Comparison of ENCODE assay signal across 8 cellular contexts in the genomic region with DNA sequence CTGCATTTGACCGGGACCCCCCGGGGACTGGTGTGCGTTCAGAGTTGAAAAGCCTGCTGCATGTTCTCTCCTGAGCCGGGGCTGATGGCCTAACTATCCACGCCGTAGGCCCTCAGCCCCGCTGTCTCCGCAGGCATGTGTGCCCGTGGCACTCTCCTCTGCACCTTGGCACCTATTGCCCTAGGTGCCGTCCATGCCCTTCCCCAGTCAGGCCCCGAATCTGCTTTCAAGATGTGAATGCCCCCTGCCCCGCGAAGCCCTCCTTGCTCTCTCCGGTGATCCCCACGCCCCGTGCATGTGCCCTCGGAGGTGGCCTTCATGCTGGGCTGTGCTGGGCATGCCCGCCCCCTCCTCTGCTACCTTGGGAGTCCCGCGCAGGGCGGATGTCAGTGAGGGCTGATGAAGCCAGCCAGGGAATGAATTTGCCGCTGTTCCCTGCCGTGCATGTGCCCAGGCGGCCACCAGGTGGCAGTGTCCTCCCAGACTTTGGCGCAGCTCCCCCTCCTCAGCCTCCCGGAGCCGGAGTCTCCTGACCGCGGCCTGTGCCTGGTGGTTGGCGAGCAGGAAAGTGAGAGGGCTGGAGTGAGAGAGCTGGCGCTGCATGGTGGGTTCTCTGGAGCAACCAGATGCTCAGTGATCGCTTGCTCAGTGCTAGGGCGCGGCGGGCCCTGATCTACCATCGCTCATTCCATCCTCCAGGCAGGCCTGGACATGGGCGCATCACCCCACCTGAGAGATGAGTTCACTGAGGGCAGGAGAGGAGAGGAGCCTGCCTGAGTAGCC.
DNase-seq lines count a peak whose midpoint lies in the region; ATAC-seq and TF ChIP-seq lines count a peak whose summit lies in the region.

No MANE protein-coding gene starts in this region.

- H3K27ac Mint-ChIP-seq in activated CD8-positive, alpha-beta T cell treated with anti-CD3 and anti-CD28 coated beads, Interleukin-2, amount 10 ng/mL, durations not matched to agents 7 days and 5 days, result no peak overlapping the region

- H3K9me3 Mint-ChIP-seq in activated CD8-positive, alpha-beta T cell treated with anti-CD3 and anti-CD28 coated beads, Interleukin-2, amount 10 ng/mL, durations not matched to agents 7 days and 5 days (ENCODE audit: insufficient read depth), result no peaks in the 10 kb centered on the region

- H3K4me1 Mint-ChIP-seq in activated CD8-positive, alpha-beta T cell treated with anti-CD3 and anti-CD28 coated beads, Interleukin-2, amount 10 ng/mL, durations not matched to agents 7 days and 5 days (ENCODE audit: low read depth), result peaks cover 16% of the 10 kb centered on the region

- intact Hi-C loops in lower lobe of right lung (cut with DNase I), result no loop called here

- TF ChIP-seq CTCF in AG09309 (IDR thresholded peaks at IDR 0.05; ENCODE audit: control insufficient read depth, insufficient read depth, low read depth, low read length, missing control alignments) (peak; percentile 94), GM20000 (IDR thresholded peaks at IDR 0.05; ENCODE audit: extremely low read depth, missing control alignments) (peak; percentile 85), lower lobe of right lung (IDR thresholded peaks at IDR 0.05) (peak; percentile 97)

- no peak overlapping the region for H3K27ac ChIP-seq in lower lobe of right lung

- peak; percentile 63 for ATAC-seq in activated CD8-positive, alpha-beta T cell treated with anti-CD3 and anti-CD28 coated beads, Interleukin-2, amount 10 ng/mL, durations not matched to agents 7 days and 5 days
- ATAC-seq in lower lobe of right lung (peak; percentile 67 to 71), HG03159 (IDR thresholded peaks at IDR 0.05; ENCODE audit: unreplicated experiment) (no peak)

- CTCF ChIA-PET in activated CD8-positive, alpha-beta T cell treated with anti-CD3 and anti-CD28 coated beads, Interleukin-2, amount 10 ng/mL, durations not matched to agents 7 days and 5 days (lab: Charles Lee), result interaction anchor here (0.7 to 6.6 kb wide), 12 partner anchors 9 to 197 kb away, joined by 3 to 144 read pairs (median 7); no protein-coding TSS in a partner anchor

- peaks cover 24% of the 10 kb centered on the region for H3K36me3 ChIP-seq in lower lobe of right lung

- H3K36me3 Mint-ChIP-seq in activated CD8-positive, alpha-beta T cell treated with anti-CD3 and anti-CD28 coated beads, Interleukin-2, amount 10 ng/mL, durations not matched to agents 7 days and 5 days (ENCODE audit: low read depth), result no peaks in the 10 kb centered on the region

- no peaks in the 10 kb centered on the region for H3K9me3 ChIP-seq in lower lobe of right lung

- H3K4me3 Mint-ChIP-seq in activated CD8-positive, alpha-beta T cell treated with anti-CD3 and anti-CD28 coated beads, Interleukin-2, amount 10 ng/mL, durations not matched to agents 7 days and 5 days, result no peak overlapping the region

- DNase-seq in AG09309 (ENCODE audit: low read depth) (no peak), GM20000 (ENCODE audit: low spot score) (peak; percentile 88), NCI-H510A treated with DMSO at 0.1 percent for 48 hours (lab: John Stamatoyannopoulos, UW) (peak; percentile 83), lower lobe of right lung (peak; percentile 82)
- DNase-seq in activated CD8-positive, alpha-beta T cell treated with anti-CD3 and anti-CD28 coated beads, Interleukin-2, amount 10 ng/mL, durations not matched to agents 7 days and 5 days, result peak; percentile 72
- DNase-seq in effector CD4-positive, alpha-beta T cell, result peak; percentile 58
- peak; percentile 30 for DNase-seq in stimulated activated CD8-positive, alpha-beta memory T cell treated with anti-CD3 and anti-CD28 coated beads, Interleukin-12 subunit alpha, Interleukin-12 subunit beta, amount 100 ng/mL, for 4 hours (ENCODE audit: low read depth)

- peaks cover 5% of the 10 kb centered on the region for H3K27me3 ChIP-seq in lower lobe of right lung (ENCODE audit: low read depth)

- H3K27me3 Mint-ChIP-seq in activated CD8-positive, alpha-beta T cell treated with anti-CD3 and anti-CD28 coated beads, Interleukin-2, amount 10 ng/mL, durations not matched to agents 7 days and 5 days (ENCODE audit: low read depth), result peaks cover 9% of the 10 kb centered on the region

- POLR2A ChIA-PET in activated CD8-positive, alpha-beta T cell treated with anti-CD3 and anti-CD28 coated beads, Interleukin-2, amount 10 ng/mL, durations not matched to agents 7 days and 5 days (lab: Charles Lee), result interaction anchor here (2.3 kb wide), 1 partner anchor 57 kb away, joined by 6 read pairs; no protein-coding TSS in a partner anchor

- H3K4me3 ChIP-seq in AG09309 (ENCODE audit: control insufficient read depth, low read depth, low read length) (no peak overlapping the region), lower lobe of right lung (no peak overlapping the region)

- H3K4me1 ChIP-seq in lower lobe of right lung, result peaks cover 8% of the 10 kb centered on the region
